ENCODE assay signal across 8 cellular contexts in genomic region chr12:401235-402126, GRCh38. TPM values are rescaled to one million over a fixed set of nuclear protein-coding genes. Genes with fewer than 3 reads are reported as not detected.
DNase-seq lines count a peak whose midpoint lies in the region; ATAC-seq and TF ChIP-seq lines count a peak whose summit lies in the region.

CCDC77 (plus strand) TSS chr12:401644; CDS start chr12:409384, 7,740 bp downstream.

- no peaks in the 10 kb centered on the region for H3K27me3 ChIP-seq in ACC112 (ENCODE audit: insufficient read depth, low read length)
- no peaks in the 10 kb centered on the region for H3K27me3 ChIP-seq in dorsolateral prefrontal cortex

- TF ChIP-seq CTCF in dorsolateral prefrontal cortex (IDR thresholded peaks at IDR 0.05 in 54 of 56, conservative IDR thresholded peaks at IDR 0.05 in 2 of 56; ENCODE audit: low read depth in 1 of 56, partially characterized antibody in 56 of 56): peak in 54 of 56 donors; percentile 26 to 77 (median 58)

- peak within 1 kb of the TSS; percentile 23; the same call in 1 of the 2 replicates for H3K27ac ChIP-seq in ACC112 (ENCODE audit: low read depth, low read length)
- H3K27ac ChIP-seq in dorsolateral prefrontal cortex: peak within 1 kb of the TSS in 43 of 59 donors; percentile 5 to 86 (median 58)

- ATAC-seq in GM19043 (IDR thresholded peaks at IDR 0.05; ENCODE audit: low read depth, unreplicated experiment) (peak; percentile 99), HG03378 (IDR thresholded peaks at IDR 0.05; ENCODE audit: unreplicated experiment) (peak; percentile 97)
- ATAC-seq in activated CD4-positive, CD25-positive, alpha-beta regulatory T cell treated with anti-CD3 and anti-CD28 coated beads, Interleukin-2, amount 50 U/mL, for 24 hours: peak; percentile 99 to 100

- H2AFZ ChIP-seq in ACC112 (ENCODE audit: low read length, unreplicated experiment): peak within 1 kb of the TSS; percentile 80

- H3K4me3 ChIP-seq in ACC112 (ENCODE audit: low read depth, low read length) (peak within 1 kb of the TSS; percentile 89), dorsolateral prefrontal cortex (peak within 1 kb of the TSS; percentile 46 to 90 (median 77))

- intact Hi-C loops in dorsolateral prefrontal cortex (cut with DNase I): loop anchor here (1.0 kb wide), 1 partner anchor 12 kb away; the partner anchor contains the start of gene KDM5A (in 2 of the 2)

- DNase-seq in dorsolateral prefrontal cortex (peak; percentile 89 to 95 (median 94)), lung microvascular endothelial cell (ENCODE audit: low read depth in 2 of 2) (peak; percentile 93 to 96), NCI-H1930 (lab: John Stamatoyannopoulos, UW) (no peak)
- DNase-seq in stimulated activated CD8-positive, alpha-beta memory T cell treated with anti-CD3 and anti-CD28 coated beads, Interleukin-12 subunit alpha, Interleukin-12 subunit beta, amount 100 ng/mL, for 4 hours (ENCODE audit: low read depth): peak; percentile 81

- H3K36me3 ChIP-seq in ACC112 (ENCODE audit: insufficient read depth, low read length): peaks cover 6% of the 10 kb centered on the region; the same call in 1 of the 2 replicates

- peaks cover 13% of the 10 kb centered on the region for H3K4me1 ChIP-seq in ACC112 (ENCODE audit: control insufficient read depth, insufficient read depth, low read length, unreplicated experiment)

- H3K79me2 ChIP-seq in ACC112 (ENCODE audit: control insufficient read depth, insufficient read depth, low read length, unreplicated experiment): peaks cover 17% of the 10 kb centered on the region

RNA-seq across cellular contexts. Expression of gene CCDC77, which starts in this region (rescaled TPM):
- total RNA-seq in dorsolateral prefrontal cortex (10 to 100 TPM in 58 of 120 experiments, 1 to 10 TPM in 62; 5.3 to 21.3 (median 9.9) TPM), lung microvascular endothelial cell (6.3 and 7.7 TPM in 2 replicates)

Comparison
In these comparisons a context has a peak if more than half of its experiments do, and no peak if none do; other contexts are left out.
1. DNase-seq: peak in dorsolateral prefrontal cortex (10 of 10), lung microvascular endothelial cell (2 of 2) and stimulated activated CD8-positive, alpha-beta memory T cell treated with anti-CD3 and anti-CD28 coated beads, Interleukin-12 subunit alpha, Interleukin-12 subunit beta, amount 100 ng/mL, for 4 hours (single experiment); none in NCI-H1930 (0 of 2).
2. Peak in every context shown above with its lines, with median percentiles within 50 percentile points of each other: ATAC-seq.